In genomic region chr2:38474833-38475566, GRCh38 we compare ENCODE assay signal across 21 cellular contexts.
DNase-seq lines count a peak whose midpoint lies in the region; ATAC-seq and TF ChIP-seq lines count a peak whose summit lies in the region.
"Had no signal": no experiment of that assay in that cellular context is flagged by ENCODE, and none has a peak within 500 bp of the region (broad histone marks: within the 10 kb centered on the region; RNA-seq: fewer than 3 reads in every experiment).

No MANE protein-coding gene starts in this region.

- no peak for DNase-seq in activated CD4-positive, alpha-beta T cell treated with anti-CD3 and anti-CD28 coated beads, Interleukin-2, amount 10 ng/mL, durations not matched to agents 24 days and 14 days
- no peak for DNase-seq in activated CD4-positive, alpha-beta T cell treated with anti-CD3 and anti-CD28 coated beads for 4 hours
- peak; percentile 25 for DNase-seq in HT-29 (ENCODE audit: low spot score)
- DNase-seq in gastrocnemius medialis: no peak
- no peak for DNase-seq in NCI-H774 (lab: John Stamatoyannopoulos, UW)
- DNase-seq in GM23338 (ENCODE audit: low spot score): no peak
- DNase-seq: activated naive CD4-positive, alpha-beta T cell treated with Interleukin-2 at 50 U/mL for 16 hours; dermis blood vessel endothelial cell; DMS79 treated with DMSO at 0.1 percent for 48 hours; glutamatergic neuron; lower lobe of right lung; NCI-H2107; NCI-H524 treated with DMSO at 0.1 percent for 48 hours; PC-9; retina; T1000; upper lobe of right lung had no signal

- no peak overlapping the region for H2AFZ ChIP-seq in GM23338
- H2AFZ ChIP-seq: PC-9 had no signal

- H3K4me3 ChIP-seq in gastrocnemius medialis (no peak overlapping the region), GM23338 (no peak overlapping the region)
- H3K4me3 ChIP-seq: lower lobe of right lung, PC-9, upper lobe of right lung had no signal

- H3K36me3 ChIP-seq in gastrocnemius medialis (no peaks in the 10 kb centered on the region), GM23338 (ENCODE audit: insufficient read depth) (no peaks in the 10 kb centered on the region)
- H3K36me3 ChIP-seq: lower lobe of right lung, upper lobe of right lung had no signal

- H3K27ac Mint-ChIP-seq in activated CD4-positive, alpha-beta T cell treated with anti-CD3 and anti-CD28 coated beads, Interleukin-2, amount 10 ng/mL, durations not matched to agents 24 days and 14 days: peak overlapping the region; percentile 21
- H3K27ac Mint-ChIP-seq in GM23338: no peak overlapping the region
- H3K27ac Mint-ChIP-seq: CD4-positive, CD25-positive, alpha-beta regulatory T cell had no signal

- no peaks in the 10 kb centered on the region for H3K36me3 Mint-ChIP-seq in activated CD4-positive, alpha-beta T cell treated with anti-CD3 and anti-CD28 coated beads, Interleukin-2, amount 10 ng/mL, durations not matched to agents 24 days and 14 days (ENCODE audit: low read depth)
- H3K36me3 Mint-ChIP-seq in GM23338 (ENCODE audit: low read depth): peaks cover 2% of the 10 kb centered on the region; the same call in 2 of the 3 replicates
- H3K36me3 Mint-ChIP-seq: CD4-positive, CD25-positive, alpha-beta regulatory T cell had no signal

- H3K4me3 Mint-ChIP-seq in activated CD4-positive, alpha-beta T cell treated with anti-CD3 and anti-CD28 coated beads, Interleukin-2, amount 10 ng/mL, durations not matched to agents 24 days and 14 days: peak overlapping the region; percentile 10
- H3K4me3 Mint-ChIP-seq in GM23338: no peak overlapping the region
- H3K4me3 Mint-ChIP-seq: CD4-positive, CD25-positive, alpha-beta regulatory T cell; neural crest cell had no signal

- no peak for TF ChIP-seq POLR2A in gastrocnemius medialis (IDR thresholded peaks at IDR 0.05)

- H3K27ac ChIP-seq in cingulate gyrus (ENCODE audit: low read depth, low read length) (peak overlapping the region; percentile 39), gastrocnemius medialis (peak overlapping the region; percentile 48 to 74 (median 64)), GM23338 (ENCODE audit: low read depth) (no peak overlapping the region)
- H3K27ac ChIP-seq: lower lobe of right lung, PC-9, upper lobe of right lung had no signal

- H3K9me2 ChIP-seq in GM23338 (ENCODE audit: insufficient read depth): no peaks in the 10 kb centered on the region

- ATAC-seq in gastrocnemius medialis: peak; percentile 29 to 54
- no peak for ATAC-seq in GM23338
- no peak for ATAC-seq in GM18858 (IDR thresholded peaks at IDR 0.05; ENCODE audit: unreplicated experiment)
- ATAC-seq: lower lobe of right lung, upper lobe of right lung had no signal

- peaks cover 0 to 1% (median 0%) of the 10 kb centered on the region in 3 donors for H3K9me3 ChIP-seq in gastrocnemius medialis
- H3K9me3 ChIP-seq: upper lobe of right lung had no signal

- peaks cover 18% of the 10 kb centered on the region for H3K27me3 Mint-ChIP-seq in activated CD4-positive, alpha-beta T cell treated with anti-CD3 and anti-CD28 coated beads, Interleukin-2, amount 10 ng/mL, durations not matched to agents 24 days and 14 days
- H3K27me3 Mint-ChIP-seq in GM23338 (ENCODE audit: insufficient read depth, low read depth, poor library complexity): no peaks in the 10 kb centered on the region

- no peaks in the 10 kb centered on the region for H4K20me1 ChIP-seq in GM23338 (replicated peaks; ENCODE audit: insufficient read depth)

- H3K27me3 ChIP-seq in gastrocnemius medialis: no peaks in the 10 kb centered on the region
- no peaks in the 10 kb centered on the region for H3K27me3 ChIP-seq in GM23338 (ENCODE audit: insufficient read depth)
- H3K27me3 ChIP-seq: upper lobe of right lung had no signal

- TF ChIP-seq CTCF in gastrocnemius medialis (IDR thresholded peaks at IDR 0.05 in 4 of 5, conservative IDR thresholded peaks at IDR 0.05 in 1 of 5) (no peak), GM23338 (conservative IDR thresholded peaks at IDR 0.05; ENCODE audit: low read depth in 2 of 2) (no peak)

- no peaks in the 10 kb centered on the region for H3F3A ChIP-seq in GM23338 (replicated peaks; ENCODE audit: low read depth)

- H3K4me2 ChIP-seq in GM23338: no peak overlapping the region
- H3K4me2 ChIP-seq: PC-9 had no signal

- H3K4me1 Mint-ChIP-seq in activated CD4-positive, alpha-beta T cell treated with anti-CD3 and anti-CD28 coated beads, Interleukin-2, amount 10 ng/mL, durations not matched to agents 24 days and 14 days: peaks cover 25% of the 10 kb centered on the region
- H3K4me1 Mint-ChIP-seq in GM23338: peaks cover 3% of the 10 kb centered on the region; the same call in 1 of the 3 replicates
- H3K4me1 Mint-ChIP-seq: neural crest cell had no signal

- peaks cover 21 to 22% of the 10 kb centered on the region in 2 donors for H3K4me1 ChIP-seq in gastrocnemius medialis
- H3K4me1 ChIP-seq in GM23338 (ENCODE audit: insufficient read depth): no peaks in the 10 kb centered on the region
- H3K4me1 ChIP-seq: lower lobe of right lung had no signal

- intact Hi-C loops in activated CD4-positive, alpha-beta T cell treated with anti-CD3 and anti-CD28 coated beads, Interleukin-2, amount 10 ng/mL, durations not matched to agents 24 days and 14 days (cut with micrococcal nuclease): loop anchor here (1.0 kb wide), 1 partner anchor 13 kb away; no protein-coding TSS in a partner anchor
- intact Hi-C loops in gastrocnemius medialis (cut with DNase I; ENCODE audit: low total_unique reads): no loop called here

- H3K9me3 Mint-ChIP-seq in activated CD4-positive, alpha-beta T cell treated with anti-CD3 and anti-CD28 coated beads, Interleukin-2, amount 10 ng/mL, durations not matched to agents 24 days and 14 days: no peaks in the 10 kb centered on the region
- H3K9me3 Mint-ChIP-seq in GM23338: peaks cover 5% of the 10 kb centered on the region
- H3K9me3 Mint-ChIP-seq: neural crest cell had no signal

- in situ Hi-C loops in gastrocnemius medialis (cut with MboI; ENCODE audit: low sequenced_read_pairs in 4 of 4): no loop called here

- H3K79me2 ChIP-seq in GM23338 (replicated peaks; ENCODE audit: insufficient read depth): no peaks in the 10 kb centered on the region

TF ChIP-seq in GM23338, 12 proteins besides CTCF, POLR2A, EP300 and RAD21 (continues in another document):
- no peak for TF ChIP-seq ZNF331 (CRISPR knock-in tag; IDR thresholded peaks at IDR 0.05; ENCODE audit: low read depth)
- TF ChIP-seq STAT1 (IDR thresholded peaks at IDR 0.05; ENCODE audit: unreplicated experiment): no peak
- TF ChIP-seq POLR2AphosphoS5 (IDR thresholded peaks at IDR 0.05; ENCODE audit: low read depth): no peak
- no peak for TF ChIP-seq REST (IDR thresholded peaks at IDR 0.05; ENCODE audit: unreplicated experiment)

Comparison
In these comparisons a context has a peak if more than half of its experiments do, and no peak if none do; other contexts are left out.
1. ATAC-seq: peak in gastrocnemius medialis (2 of 2); none in GM23338 (single experiment) and GM18858 (single experiment).